15 cellular contexts compared by ENCODE assay signal in the genomic region with DNA sequence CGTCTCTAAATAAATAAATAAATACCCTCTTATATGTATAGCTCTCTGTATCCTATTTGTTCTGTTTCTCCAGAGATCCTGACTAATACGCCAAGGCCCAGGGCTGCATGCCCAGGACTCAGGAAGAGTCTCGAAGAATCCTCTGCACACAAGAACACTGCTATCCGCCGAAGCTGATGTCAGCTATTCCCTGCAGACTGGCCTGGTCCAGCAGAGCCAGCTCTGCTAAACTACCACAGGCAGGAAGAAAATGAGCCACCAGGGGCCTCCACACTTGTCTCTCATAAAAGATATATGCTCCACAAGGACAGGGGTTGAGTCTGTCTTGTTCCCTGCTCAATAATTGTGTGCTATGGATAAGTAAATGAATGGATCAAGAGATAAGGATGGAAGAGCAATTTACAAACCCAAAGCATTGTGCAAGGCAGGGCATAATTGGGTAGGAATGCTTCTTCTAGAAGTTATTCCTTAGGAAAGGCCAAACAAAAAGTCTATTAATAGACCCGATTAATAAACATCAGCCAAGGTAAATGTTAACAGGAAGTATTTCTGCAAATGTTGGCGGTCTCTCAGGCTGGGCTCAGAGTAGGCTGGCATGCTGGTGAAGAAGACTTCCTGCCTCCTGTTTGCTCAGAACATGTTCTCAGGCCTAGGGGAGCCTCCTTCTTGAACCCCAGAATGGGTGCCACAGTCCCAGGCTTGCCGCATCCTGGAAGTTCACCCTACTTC. TPM values are rescaled to one million over a fixed set of nuclear protein-coding genes. Genes with fewer than 3 reads are reported as not detected.
A peak's percentile ranks its signal among the peaks of the same experiment; 100 is the strongest.
DNase-seq lines count a peak whose midpoint lies in the region; ATAC-seq and TF ChIP-seq lines count a peak whose summit lies in the region.
"Had no signal": no experiment of that assay in that cellular context is flagged by ENCODE, and none has a peak within 500 bp of the region (broad histone marks: within the 10 kb centered on the region; RNA-seq: fewer than 3 reads in every experiment).

No MANE protein-coding gene starts in this region.

- no peaks in the 10 kb centered on the region for H3K27me3 ChIP-seq in RWPE2 (ENCODE audit: insufficient read depth, poor library complexity, severe bottlenecking)
- H3K27me3 ChIP-seq: BLaER1, vagina had no signal

- peaks cover 28% of the 10 kb centered on the region for H3K4me1 Mint-ChIP-seq in nephron progenitor cell
- peaks cover 9% of the 10 kb centered on the region for H3K4me1 Mint-ChIP-seq in activated CD4-positive, alpha-beta memory T cell treated with anti-CD3 and anti-CD28 coated beads, Interleukin-2, amount 10 ng/mL, durations not matched to agents 7 days and 5 days
- H3K4me1 Mint-ChIP-seq in activated CD8-positive, alpha-beta T cell treated with anti-CD3 and anti-CD28 coated beads for 36 hours (ENCODE audit: low read depth) = peaks cover 9% of the 10 kb centered on the region

- no peaks in the 10 kb centered on the region for H3K9me3 ChIP-seq in RWPE2 (ENCODE audit: severe bottlenecking)
- H3K9me3 ChIP-seq: BLaER1, vagina had no signal

- DNase-seq in RWPE2 (ENCODE audit: low spot score) (no peak), fibroblast of villous mesenchyme (ENCODE audit: low read depth) (no peak), nephron progenitor cell (no peak), SW 1271 (lab: John Stamatoyannopoulos, UW) (no peak), EL (no peak)
- no peak for DNase-seq in activated CD4-positive, alpha-beta memory T cell treated with anti-CD3 and anti-CD28 coated beads, Interleukin-2, amount 10 ng/mL, durations not matched to agents 7 days and 5 days
- DNase-seq in activated CD8-positive, alpha-beta T cell treated with anti-CD3 and anti-CD28 coated beads for 36 hours = no peak
- DNase-seq: activated T-cell treated with anti-CD3 and anti-CD28 coated beads, Interleukin-2, amount 50 U/mL, for 1 hour; KBM-7; natural killer cell; NCI-H2171 treated with DMSO at 0.1 percent for 48 hours; RPMI8226 had no signal

- POLR2A ChIA-PET in activated CD4-positive, alpha-beta memory T cell treated with anti-CD3 and anti-CD28 coated beads, Interleukin-2, amount 10 ng/mL, durations not matched to agents 7 days and 5 days (lab: Charles Lee) = no interaction called here
- POLR2A ChIA-PET in activated CD8-positive, alpha-beta T cell treated with anti-CD3 and anti-CD28 coated beads for 36 hours (lab: Charles Lee) = interaction anchor here (1.0 to 1.5 kb wide), 2 partner anchors 18 to 71 kb away, joined by 3 to 4 read pairs; no protein-coding TSS in a partner anchor

- H3K36me3 Mint-ChIP-seq in nephron progenitor cell (ENCODE audit: low read depth) = no peaks in the 10 kb centered on the region
- no peaks in the 10 kb centered on the region for H3K36me3 Mint-ChIP-seq in activated CD4-positive, alpha-beta memory T cell treated with anti-CD3 and anti-CD28 coated beads, Interleukin-2, amount 10 ng/mL, durations not matched to agents 7 days and 5 days (ENCODE audit: low read depth)
- H3K36me3 Mint-ChIP-seq in activated CD8-positive, alpha-beta T cell treated with anti-CD3 and anti-CD28 coated beads for 36 hours (ENCODE audit: low read depth) = no peaks in the 10 kb centered on the region
- H3K36me3 Mint-ChIP-seq: natural killer cell had no signal

- H3K36me3 ChIP-seq in RWPE2 (ENCODE audit: low read depth) = no peaks in the 10 kb centered on the region
- H3K36me3 ChIP-seq: BLaER1, vagina had no signal

- H3K27ac ChIP-seq in C4-2B (peak overlapping the region; percentile 60), RWPE2 (ENCODE audit: poor library complexity, severe bottlenecking) (no peak overlapping the region)
- H3K27ac ChIP-seq: BLaER1, vagina had no signal

- peaks cover 41% of the 10 kb centered on the region for H3K27me3 Mint-ChIP-seq in nephron progenitor cell (ENCODE audit: low read depth, poor library complexity)
- peaks cover 47% of the 10 kb centered on the region for H3K27me3 Mint-ChIP-seq in activated CD4-positive, alpha-beta memory T cell treated with anti-CD3 and anti-CD28 coated beads, Interleukin-2, amount 10 ng/mL, durations not matched to agents 7 days and 5 days
- no peaks in the 10 kb centered on the region for H3K27me3 Mint-ChIP-seq in activated CD8-positive, alpha-beta T cell treated with anti-CD3 and anti-CD28 coated beads for 36 hours

- intact Hi-C loops in activated CD8-positive, alpha-beta T cell treated with anti-CD3 and anti-CD28 coated beads for 36 hours (cut with micrococcal nuclease) = no loop called here

- no peaks in the 10 kb centered on the region for H3K9me3 Mint-ChIP-seq in nephron progenitor cell
- no peaks in the 10 kb centered on the region for H3K9me3 Mint-ChIP-seq in activated CD4-positive, alpha-beta memory T cell treated with anti-CD3 and anti-CD28 coated beads, Interleukin-2, amount 10 ng/mL, durations not matched to agents 7 days and 5 days
- no peaks in the 10 kb centered on the region for H3K9me3 Mint-ChIP-seq in activated CD8-positive, alpha-beta T cell treated with anti-CD3 and anti-CD28 coated beads for 36 hours
- H3K9me3 Mint-ChIP-seq: natural killer cell had no signal

- H3K4me3 Mint-ChIP-seq in nephron progenitor cell = no peak overlapping the region
- no peak overlapping the region for H3K4me3 Mint-ChIP-seq in activated CD4-positive, alpha-beta memory T cell treated with anti-CD3 and anti-CD28 coated beads, Interleukin-2, amount 10 ng/mL, durations not matched to agents 7 days and 5 days
- H3K4me3 Mint-ChIP-seq in activated CD8-positive, alpha-beta T cell treated with anti-CD3 and anti-CD28 coated beads for 36 hours = no peak overlapping the region
- H3K4me3 Mint-ChIP-seq: natural killer cell had no signal

- CTCF ChIA-PET in activated CD4-positive, alpha-beta memory T cell treated with anti-CD3 and anti-CD28 coated beads, Interleukin-2, amount 10 ng/mL, durations not matched to agents 7 days and 5 days (lab: Charles Lee) = interaction anchor here (0.6 to 0.8 kb wide), 2 partner anchors 9 to 18 kb away, joined by 3 read pairs; no protein-coding TSS in a partner anchor
- CTCF ChIA-PET in activated CD8-positive, alpha-beta T cell treated with anti-CD3 and anti-CD28 coated beads for 36 hours (lab: Charles Lee) = interaction anchor here (1.0 to 1.6 kb wide), 5 partner anchors 9 to 40 kb away, joined by 3 to 5 read pairs (median 3); no protein-coding TSS in a partner anchor

- H3K4me1 ChIP-seq in RWPE2 (ENCODE audit: insufficient read depth, poor library complexity, severe bottlenecking) = no peaks in the 10 kb centered on the region
- H3K4me1 ChIP-seq: vagina had no signal

- peak; percentile 50; the same call in 2 of the 3 replicates for ATAC-seq in RWPE2 (ENCODE audit: low read depth)
- no peak for ATAC-seq in activated CD8-positive, alpha-beta T cell treated with anti-CD3 and anti-CD28 coated beads for 36 hours
- ATAC-seq: natural killer cell had no signal

- H3K4me3 ChIP-seq in RWPE2 (ENCODE audit: severe bottlenecking) = no peak overlapping the region
- no peak overlapping the region for H3K4me3 ChIP-seq in fibroblast of villous mesenchyme (ENCODE audit: low read depth, low read length)
- H3K4me3 ChIP-seq: BLaER1, vagina had no signal

- TF ChIP-seq CTCF in C4-2B (conservative IDR thresholded peaks at IDR 0.05) (peak; percentile 41), RWPE2 (IDR thresholded peaks at IDR 0.05; ENCODE audit: poor library complexity, severe bottlenecking) (no peak), fibroblast of villous mesenchyme (IDR thresholded peaks at IDR 0.05; ENCODE audit: insufficient read depth, low read depth, low read length) (peak; percentile 28), nephron progenitor cell (IDR thresholded peaks at IDR 0.05) (no peak)
- no peak for TF ChIP-seq CTCF in activated CD8-positive, alpha-beta T cell treated with anti-CD3 and anti-CD28 coated beads for 36 hours (IDR thresholded peaks at IDR 0.05)

- peak overlapping the region; percentile 49 for H3K27ac Mint-ChIP-seq in nephron progenitor cell
- H3K27ac Mint-ChIP-seq in activated CD4-positive, alpha-beta memory T cell treated with anti-CD3 and anti-CD28 coated beads, Interleukin-2, amount 10 ng/mL, durations not matched to agents 7 days and 5 days = no peak overlapping the region
- H3K27ac Mint-ChIP-seq in activated CD8-positive, alpha-beta T cell treated with anti-CD3 and anti-CD28 coated beads for 36 hours = no peak overlapping the region
- H3K27ac Mint-ChIP-seq: natural killer cell had no signal

RNA-seq across cellular contexts. Expression of gene MAN1C1, which starts 26.3 kb away (rescaled TPM):
- 3.9 and 5.2 TPM in 2 replicates for total RNA-seq in fibroblast of villous mesenchyme
- 10 to 100 TPM; 22.3 to 24.1 TPM for total RNA-seq in activated CD4-positive, alpha-beta memory T cell treated with anti-CD3 and anti-CD28 coated beads, Interleukin-2, amount 10 ng/mL, durations not matched to agents 7 days and 5 days
- 1 to 10 TPM; 3.7 to 4.4 TPM for total RNA-seq in activated CD8-positive, alpha-beta T cell treated with anti-CD3 and anti-CD28 coated beads for 36 hours

RNA-seq across cellular contexts. Expression of gene LDLRAP1, which starts 46.9 kb away (rescaled TPM):
- 18.4 and 24.6 TPM in 2 replicates for total RNA-seq in fibroblast of villous mesenchyme
- total RNA-seq in activated CD4-positive, alpha-beta memory T cell treated with anti-CD3 and anti-CD28 coated beads, Interleukin-2, amount 10 ng/mL, durations not matched to agents 7 days and 5 days = 10 to 100 TPM; 26.4 to 27.7 TPM
- total RNA-seq in activated CD8-positive, alpha-beta T cell treated with anti-CD3 and anti-CD28 coated beads for 36 hours = 10 to 100 TPM; 13.4 to 14.5 TPM

Comparison
In these comparisons a context has a peak if more than half of its experiments do, and no peak if none do; other contexts are left out.
1. CTCF ChIP-seq: peak in C4-2B (single experiment) and fibroblast of villous mesenchyme (single experiment); none in RWPE2 (single experiment), nephron progenitor cell (single experiment) and activated CD8-positive, alpha-beta T cell treated with anti-CD3 and anti-CD28 coated beads for 36 hours (single experiment).